In the genomic region with DNA sequence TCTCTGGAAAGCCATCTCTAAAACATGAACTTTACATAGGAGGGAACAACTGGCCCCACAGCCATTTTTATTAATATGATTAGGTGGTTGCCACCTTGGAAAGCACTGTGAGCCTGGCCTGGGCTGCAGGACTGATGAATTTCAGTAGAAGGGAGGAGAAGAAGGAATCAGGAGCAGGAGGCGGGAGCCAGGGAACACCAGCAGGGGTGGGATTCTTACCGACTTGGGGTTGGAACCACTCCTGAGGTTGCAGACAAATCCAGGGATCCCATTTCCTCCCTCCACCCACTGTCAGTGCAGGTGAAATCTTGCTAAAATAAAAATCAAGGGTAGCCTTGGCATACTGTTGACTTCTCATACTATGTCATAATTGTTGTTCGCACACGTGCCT, we compare ENCODE assay signal across 3 cellular contexts.
TF ChIP-seq lines count a peak whose summit lies in the region.

No MANE protein-coding gene starts in this region.

TF ChIP-seq in SK-N-SH, 30 proteins besides CTCF, POLR2A, EP300 and RAD21 (continued from another document):
- TF ChIP-seq USF2 (IDR thresholded peaks at IDR 0.05; ENCODE audit: borderline replicate concordance, low read depth, low read length): no peak
- no peak for TF ChIP-seq TEAD4 (IDR thresholded peaks at IDR 0.05; ENCODE audit: borderline replicate concordance, insufficient read depth)
- no peak for TF ChIP-seq NFIC (IDR thresholded peaks at IDR 0.05; ENCODE audit: borderline replicate concordance)
- TF ChIP-seq YY1 (IDR thresholded peaks at IDR 0.05; ENCODE audit: low read depth): no peak
- TF ChIP-seq, protein P1, sequence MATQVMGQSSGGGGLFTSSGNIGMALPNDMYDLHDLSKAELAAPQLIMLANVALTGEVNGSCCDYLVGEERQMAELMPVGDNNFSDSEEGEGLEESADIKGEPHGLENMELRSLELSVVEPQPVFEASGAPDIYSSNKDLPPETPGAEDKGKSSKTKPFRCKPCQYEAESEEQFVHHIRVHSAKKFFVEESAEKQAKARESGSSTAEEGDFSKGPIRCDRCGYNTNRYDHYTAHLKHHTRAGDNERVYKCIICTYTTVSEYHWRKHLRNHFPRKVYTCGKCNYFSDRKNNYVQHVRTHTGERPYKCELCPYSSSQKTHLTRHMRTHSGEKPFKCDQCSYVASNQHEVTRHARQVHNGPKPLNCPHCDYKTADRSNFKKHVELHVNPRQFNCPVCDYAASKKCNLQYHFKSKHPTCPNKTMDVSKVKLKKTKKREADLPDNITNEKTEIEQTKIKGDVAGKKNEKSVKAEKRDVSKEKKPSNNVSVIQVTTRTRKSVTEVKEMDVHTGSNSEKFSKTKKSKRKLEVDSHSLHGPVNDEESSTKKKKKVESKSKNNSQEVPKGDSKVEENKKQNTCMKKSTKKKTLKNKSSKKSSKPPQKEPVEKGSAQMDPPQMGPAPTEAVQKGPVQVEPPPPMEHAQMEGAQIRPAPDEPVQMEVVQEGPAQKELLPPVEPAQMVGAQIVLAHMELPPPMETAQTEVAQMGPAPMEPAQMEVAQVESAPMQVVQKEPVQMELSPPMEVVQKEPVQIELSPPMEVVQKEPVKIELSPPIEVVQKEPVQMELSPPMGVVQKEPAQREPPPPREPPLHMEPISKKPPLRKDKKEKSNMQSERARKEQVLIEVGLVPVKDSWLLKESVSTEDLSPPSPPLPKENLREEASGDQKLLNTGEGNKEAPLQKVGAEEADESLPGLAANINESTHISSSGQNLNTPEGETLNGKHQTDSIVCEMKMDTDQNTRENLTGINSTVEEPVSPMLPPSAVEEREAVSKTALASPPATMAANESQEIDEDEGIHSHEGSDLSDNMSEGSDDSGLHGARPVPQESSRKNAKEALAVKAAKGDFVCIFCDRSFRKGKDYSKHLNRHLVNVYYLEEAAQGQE (IDR thresholded peaks at IDR 0.05; ENCODE audit: low read depth, low read length): no peak
- TF ChIP-seq FOXJ3 (CRISPR knock-in tag; IDR thresholded peaks at IDR 0.05): no peak
- TF ChIP-seq, protein P2, sequence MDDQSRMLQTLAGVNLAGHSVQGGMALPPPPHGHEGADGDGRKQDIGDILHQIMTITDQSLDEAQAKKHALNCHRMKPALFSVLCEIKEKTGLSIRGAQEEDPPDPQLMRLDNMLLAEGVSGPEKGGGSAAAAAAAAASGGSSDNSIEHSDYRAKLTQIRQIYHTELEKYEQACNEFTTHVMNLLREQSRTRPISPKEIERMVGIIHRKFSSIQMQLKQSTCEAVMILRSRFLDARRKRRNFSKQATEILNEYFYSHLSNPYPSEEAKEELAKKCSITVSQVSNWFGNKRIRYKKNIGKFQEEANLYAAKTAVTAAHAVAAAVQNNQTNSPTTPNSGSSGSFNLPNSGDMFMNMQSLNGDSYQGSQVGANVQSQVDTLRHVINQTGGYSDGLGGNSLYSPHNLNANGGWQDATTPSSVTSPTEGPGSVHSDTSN (IDR thresholded peaks at IDR 0.05): no peak
- no peak for TF ChIP-seq MXI1 (IDR thresholded peaks at IDR 0.05; ENCODE audit: low read depth, low read length)

TF ChIP-seq in SK-N-SH treated with all-trans-retinoic acid at 6 μM for 48 hours, 23 proteins besides CTCF, POLR2A, EP300 and RAD21 (continued from another document and continues in another):
- TF ChIP-seq POU6F1 (CRISPR knock-in tag; IDR thresholded peaks at IDR 0.05; ENCODE audit: borderline replicate concordance, low read depth) (no peak), ESRRG (CRISPR knock-in tag; IDR thresholded peaks at IDR 0.05) (no peak), ZNF8 (CRISPR knock-in tag; IDR thresholded peaks at IDR 0.05) (no peak), RARB (CRISPR knock-in tag; IDR thresholded peaks at IDR 0.05) (no peak), ARNTL (CRISPR knock-in tag; IDR thresholded peaks at IDR 0.05; ENCODE audit: borderline replicate concordance, low read depth) (no peak), TOX (CRISPR knock-in tag; IDR thresholded peaks at IDR 0.05; ENCODE audit: borderline replicate concordance) (no peak), TCF4 (CRISPR knock-in tag; IDR thresholded peaks at IDR 0.05; ENCODE audit: borderline replicate concordance) (no peak), ZNF70 (CRISPR knock-in tag; IDR thresholded peaks at IDR 0.05) (no peak), ISL1 (CRISPR knock-in tag; IDR thresholded peaks at IDR 0.05) (no peak), OSR1 (CRISPR knock-in tag; IDR thresholded peaks at IDR 0.05) (no peak)
- TF ChIP-seq, protein P3, sequence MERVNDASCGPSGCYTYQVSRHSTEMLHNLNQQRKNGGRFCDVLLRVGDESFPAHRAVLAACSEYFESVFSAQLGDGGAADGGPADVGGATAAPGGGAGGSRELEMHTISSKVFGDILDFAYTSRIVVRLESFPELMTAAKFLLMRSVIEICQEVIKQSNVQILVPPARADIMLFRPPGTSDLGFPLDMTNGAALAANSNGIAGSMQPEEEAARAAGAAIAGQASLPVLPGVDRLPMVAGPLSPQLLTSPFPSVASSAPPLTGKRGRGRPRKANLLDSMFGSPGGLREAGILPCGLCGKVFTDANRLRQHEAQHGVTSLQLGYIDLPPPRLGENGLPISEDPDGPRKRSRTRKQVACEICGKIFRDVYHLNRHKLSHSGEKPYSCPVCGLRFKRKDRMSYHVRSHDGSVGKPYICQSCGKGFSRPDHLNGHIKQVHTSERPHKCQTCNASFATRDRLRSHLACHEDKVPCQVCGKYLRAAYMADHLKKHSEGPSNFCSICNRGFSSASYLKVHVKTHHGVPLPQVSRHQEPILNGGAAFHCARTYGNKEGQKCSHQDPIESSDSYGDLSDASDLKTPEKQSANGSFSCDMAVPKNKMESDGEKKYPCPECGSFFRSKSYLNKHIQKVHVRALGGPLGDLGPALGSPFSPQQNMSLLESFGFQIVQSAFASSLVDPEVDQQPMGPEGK (CRISPR knock-in tag; IDR thresholded peaks at IDR 0.05; ENCODE audit: borderline replicate concordance): no peak
- TF ChIP-seq, protein P4, sequence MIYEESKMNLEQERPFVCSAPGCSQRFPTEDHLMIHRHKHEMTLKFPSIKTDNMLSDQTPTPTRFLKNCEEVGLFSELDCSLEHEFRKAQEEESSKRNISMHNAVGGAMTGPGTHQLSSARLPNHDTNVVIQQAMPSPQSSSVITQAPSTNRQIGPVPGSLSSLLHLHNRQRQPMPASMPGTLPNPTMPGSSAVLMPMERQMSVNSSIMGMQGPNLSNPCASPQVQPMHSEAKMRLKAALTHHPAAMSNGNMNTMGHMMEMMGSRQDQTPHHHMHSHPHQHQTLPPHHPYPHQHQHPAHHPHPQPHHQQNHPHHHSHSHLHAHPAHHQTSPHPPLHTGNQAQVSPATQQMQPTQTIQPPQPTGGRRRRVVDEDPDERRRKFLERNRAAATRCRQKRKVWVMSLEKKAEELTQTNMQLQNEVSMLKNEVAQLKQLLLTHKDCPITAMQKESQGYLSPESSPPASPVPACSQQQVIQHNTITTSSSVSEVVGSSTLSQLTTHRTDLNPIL (CRISPR knock-in tag; IDR thresholded peaks at IDR 0.05; ENCODE audit: low read depth): no peak

TF ChIP-seq in HEK293, 187 proteins besides CTCF, POLR2A, EP300 and RAD21 (continued from another document):
- TF ChIP-seq, protein P5, sequence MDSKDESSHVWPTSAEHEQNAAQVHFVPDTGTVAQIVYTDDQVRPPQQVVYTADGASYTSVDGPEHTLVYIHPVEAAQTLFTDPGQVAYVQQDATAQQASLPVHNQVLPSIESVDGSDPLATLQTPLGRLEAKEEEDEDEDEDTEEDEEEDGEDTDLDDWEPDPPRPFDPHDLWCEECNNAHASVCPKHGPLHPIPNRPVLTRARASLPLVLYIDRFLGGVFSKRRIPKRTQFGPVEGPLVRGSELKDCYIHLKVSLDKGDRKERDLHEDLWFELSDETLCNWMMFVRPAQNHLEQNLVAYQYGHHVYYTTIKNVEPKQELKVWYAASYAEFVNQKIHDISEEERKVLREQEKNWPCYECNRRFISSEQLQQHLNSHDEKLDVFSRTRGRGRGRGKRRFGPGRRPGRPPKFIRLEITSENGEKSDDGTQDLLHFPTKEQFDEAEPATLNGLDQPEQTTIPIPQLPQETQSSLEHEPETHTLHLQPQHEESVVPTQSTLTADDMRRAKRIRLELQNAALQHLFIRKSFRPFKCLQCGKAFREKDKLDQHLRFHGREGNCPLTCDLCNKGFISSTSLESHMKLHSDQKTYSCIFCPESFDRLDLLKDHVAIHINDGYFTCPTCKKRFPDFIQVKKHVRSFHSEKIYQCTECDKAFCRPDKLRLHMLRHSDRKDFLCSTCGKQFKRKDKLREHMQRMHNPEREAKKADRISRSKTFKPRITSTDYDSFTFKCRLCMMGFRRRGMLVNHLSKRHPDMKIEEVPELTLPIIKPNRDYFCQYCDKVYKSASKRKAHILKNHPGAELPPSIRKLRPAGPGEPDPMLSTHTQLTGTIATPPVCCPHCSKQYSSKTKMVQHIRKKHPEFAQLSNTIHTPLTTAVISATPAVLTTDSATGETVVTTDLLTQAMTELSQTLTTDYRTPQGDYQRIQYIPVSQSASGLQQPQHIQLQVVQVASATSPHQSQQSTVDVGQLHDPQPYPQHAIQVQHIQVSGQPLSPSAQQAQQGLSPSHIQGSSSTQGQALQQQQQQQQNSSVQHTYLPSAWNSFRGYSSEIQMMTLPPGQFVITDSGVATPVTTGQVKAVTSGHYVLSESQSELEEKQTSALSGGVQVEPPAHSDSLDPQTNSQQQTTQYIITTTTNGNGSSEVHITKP (tag by site-specific recombination; IDR thresholded peaks at IDR 0.05): peak; percentile 35; the same call in 1 of the 2 replicates
- TF ChIP-seq ZNF639 (tag by site-specific recombination; IDR thresholded peaks at IDR 0.05): no peak
TF ChIP-seq in HEK293: peak in this region for 1.
